ENCODE assay signal across 16 cellular contexts in genomic region chr21:36063375-36064084, GRCh38.
"Had no signal": no experiment of that assay in that cellular context is flagged by ENCODE, and none has a peak within 500 bp of the region (broad histone marks: within the 10 kb centered on the region; RNA-seq: fewer than 3 reads in every experiment).

No MANE protein-coding gene starts in this region.

- H3K36me3 Mint-ChIP-seq: mesothelial cell of epicardium had no signal

- H3K27ac Mint-ChIP-seq: activated naive CD8-positive, alpha-beta T cell treated with anti-CD3 and anti-CD28 coated beads, Interleukin-2, amount 50 U/mL, for 24 hours; activated T-helper 2 cell treated with anti-CD3 and anti-CD28 coated beads, Interferon-gamma antibody, Interleukin-2, Interleukin-4, amounts not matched to agents 10 μg/mL and 5 μg/mL and 100 μg/mL, durations not matched to agents 14 hours and 24 hours and 36 hours; mesothelial cell of epicardium; progenitor cell of endocrine pancreas; WTC11 had no signal

- H3K4me3 Mint-ChIP-seq: activated naive CD8-positive, alpha-beta T cell treated with anti-CD3 and anti-CD28 coated beads, Interleukin-2, amount 50 U/mL, for 24 hours; activated T-cell treated with anti-CD3 and anti-CD28 coated beads, Interleukin-2, amount 50 U/mL, for 4 hours; mesothelial cell of epicardium; WTC11 had no signal

- H3K9me3 Mint-ChIP-seq: activated naive CD8-positive, alpha-beta T cell treated with anti-CD3 and anti-CD28 coated beads, Interleukin-2, amount 50 U/mL, for 24 hours; activated T-cell treated with anti-CD3 and anti-CD28 coated beads, Interleukin-2, amount 50 U/mL, for 4 hours had no signal

- ATAC-seq: activated naive CD8-positive, alpha-beta T cell treated with anti-CD3 and anti-CD28 coated beads, Interleukin-2, amount 50 U/mL, for 24 hours; activated T-cell treated with anti-CD3 and anti-CD28 coated beads, Interleukin-2, amount 50 U/mL, for 4 hours; stimulated activated naive CD8-positive, alpha-beta T cell treated with anti-CD3 and anti-CD28 coated beads, Interleukin-15, Interleukin-2, amounts not matched to agents 100 U/mL and 50 U/mL, for 24 hours; WTC11 had no signal

- H3K27ac ChIP-seq: epithelial cell of prostate had no signal

- DNase-seq: activated CD4-positive, alpha-beta T cell treated with anti-CD3 and anti-CD28 coated beads, Interleukin-2, amount 50 U/mL, for 4 hours; activated CD8-positive, alpha-beta memory T cell treated with anti-CD3 and anti-CD28 coated beads for 24 hours; activated CD8-positive, alpha-beta memory T cell treated with anti-CD3 and anti-CD28 coated beads, Interleukin-2, amount 50 U/mL, for 48 hours; activated naive CD4-positive, alpha-beta T cell; activated naive CD8-positive, alpha-beta T cell treated with anti-CD3 and anti-CD28 coated beads, Interleukin-2, amount 50 U/mL, for 24 hours; activated T-cell treated with anti-CD3 and anti-CD28 coated beads, Interleukin-2, amount 50 U/mL, for 4 hours; cortex of kidney; kidney; stimulated activated CD4-positive, alpha-beta T cell treated with anti-CD3 and anti-CD28 coated beads, Interleukin-4, amount 100 ng/mL, for 24 hours; stimulated activated naive CD8-positive, alpha-beta T cell treated with anti-CD3 and anti-CD28 coated beads, Interleukin-15, Interleukin-2, amounts not matched to agents 100 U/mL and 50 U/mL, for 24 hours; T1000 had no signal

- H3K27me3 Mint-ChIP-seq: activated naive CD8-positive, alpha-beta T cell treated with anti-CD3 and anti-CD28 coated beads, Interleukin-2, amount 50 U/mL, for 24 hours had no signal
